Comparison of ENCODE assay signal across 10 cellular contexts in the genomic region with DNA sequence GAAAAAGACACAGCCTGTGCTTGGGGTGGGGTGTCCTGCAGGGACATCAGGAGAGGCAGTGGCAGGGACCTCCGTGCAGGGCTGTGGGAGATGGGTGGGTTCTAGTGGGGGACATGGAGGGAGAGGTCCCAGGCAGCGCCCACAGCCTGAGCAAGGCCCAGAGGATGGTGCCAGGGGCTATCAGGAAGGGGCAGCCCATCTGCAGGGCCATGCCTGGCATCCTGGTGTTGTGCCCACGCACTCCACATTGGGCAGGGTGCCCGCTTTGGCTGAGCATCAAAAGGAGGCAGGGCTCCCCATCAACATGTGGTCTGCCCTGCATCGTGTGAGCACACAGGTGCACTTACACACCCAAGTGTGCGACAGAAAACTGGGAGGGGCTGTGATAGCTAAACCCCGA.
"Had no signal": no experiment of that assay in that cellular context is flagged by ENCODE, and none has a peak within 500 bp of the region (broad histone marks: within the 10 kb centered on the region; RNA-seq: fewer than 3 reads in every experiment).

No MANE protein-coding gene starts in this region.

- DNase-seq: activated CD4-positive, alpha-beta T cell treated with anti-CD3 and anti-CD28 coated beads, Interleukin-2, amount 10 ng/mL, durations not matched to agents 7 days and 5 days; activated CD8-positive, alpha-beta memory T cell treated with anti-CD3 and anti-CD28 coated beads, Interleukin-2, amount 50 U/mL, for 4 hours; activated T-cell treated with anti-CD3 and anti-CD28 coated beads, Interleukin-2, amount 50 U/mL, for 4 hours; effector CD4-positive, alpha-beta T cell; midbrain; stimulated activated CD4-positive, alpha-beta T cell treated with anti-CD3 and anti-CD28 coated beads, Interleukin-2, amount 100 ng/mL, for 48 hours; stimulated activated naive CD8-positive, alpha-beta T cell treated with anti-CD3 and anti-CD28 coated beads, Interleukin-15, amount 100 ng/mL, for 72 hours; trophoblast cell had no signal

- ATAC-seq: activated CD4-positive, CD25-positive, alpha-beta regulatory T cell treated with anti-CD3 and anti-CD28 coated beads, Interleukin-2, amount 50 U/mL, for 24 hours; activated T-cell treated with anti-CD3 and anti-CD28 coated beads, Interleukin-2, amount 50 U/mL, for 4 hours had no signal

- H3K4me3 Mint-ChIP-seq: activated CD4-positive, alpha-beta T cell treated with anti-CD3 and anti-CD28 coated beads, Interleukin-2, amount 10 ng/mL, durations not matched to agents 7 days and 5 days; activated naive CD4-positive, alpha-beta T cell treated with anti-CD3 and anti-CD28 coated beads, Interleukin-2, amount 50 U/mL, for 24 hours; activated T-cell treated with anti-CD3 and anti-CD28 coated beads, Interleukin-2, amount 50 U/mL, for 4 hours; stimulated activated naive CD8-positive, alpha-beta T cell treated with anti-CD3 and anti-CD28 coated beads, Interleukin-15, amount 100 ng/mL, for 72 hours had no signal

- H3K9me3 Mint-ChIP-seq: activated CD4-positive, alpha-beta T cell treated with anti-CD3 and anti-CD28 coated beads, Interleukin-2, amount 10 ng/mL, durations not matched to agents 7 days and 5 days; activated naive CD4-positive, alpha-beta T cell treated with anti-CD3 and anti-CD28 coated beads, Interleukin-2, amount 50 U/mL, for 24 hours; activated T-cell treated with anti-CD3 and anti-CD28 coated beads, Interleukin-2, amount 50 U/mL, for 4 hours; stimulated activated naive CD8-positive, alpha-beta T cell treated with anti-CD3 and anti-CD28 coated beads, Interleukin-15, amount 100 ng/mL, for 72 hours had no signal

- H3K27ac Mint-ChIP-seq: activated CD4-positive, alpha-beta T cell treated with anti-CD3 and anti-CD28 coated beads, Interleukin-2, amount 10 ng/mL, durations not matched to agents 7 days and 5 days; activated naive CD4-positive, alpha-beta T cell treated with anti-CD3 and anti-CD28 coated beads, Interleukin-2, amount 50 U/mL, for 24 hours had no signal

- H3K27me3 Mint-ChIP-seq: activated CD4-positive, alpha-beta T cell treated with anti-CD3 and anti-CD28 coated beads, Interleukin-2, amount 10 ng/mL, durations not matched to agents 7 days and 5 days; activated naive CD4-positive, alpha-beta T cell treated with anti-CD3 and anti-CD28 coated beads, Interleukin-2, amount 50 U/mL, for 24 hours had no signal

- H3K36me3 Mint-ChIP-seq: activated naive CD4-positive, alpha-beta T cell treated with anti-CD3 and anti-CD28 coated beads, Interleukin-2, amount 50 U/mL, for 24 hours had no signal

- H3K4me1 Mint-ChIP-seq: activated naive CD4-positive, alpha-beta T cell treated with anti-CD3 and anti-CD28 coated beads, Interleukin-2, amount 50 U/mL, for 24 hours; stimulated activated naive CD8-positive, alpha-beta T cell treated with anti-CD3 and anti-CD28 coated beads, Interleukin-15, amount 100 ng/mL, for 72 hours had no signal
